ENCODE assay signal across 39 cellular contexts in the genomic region with DNA sequence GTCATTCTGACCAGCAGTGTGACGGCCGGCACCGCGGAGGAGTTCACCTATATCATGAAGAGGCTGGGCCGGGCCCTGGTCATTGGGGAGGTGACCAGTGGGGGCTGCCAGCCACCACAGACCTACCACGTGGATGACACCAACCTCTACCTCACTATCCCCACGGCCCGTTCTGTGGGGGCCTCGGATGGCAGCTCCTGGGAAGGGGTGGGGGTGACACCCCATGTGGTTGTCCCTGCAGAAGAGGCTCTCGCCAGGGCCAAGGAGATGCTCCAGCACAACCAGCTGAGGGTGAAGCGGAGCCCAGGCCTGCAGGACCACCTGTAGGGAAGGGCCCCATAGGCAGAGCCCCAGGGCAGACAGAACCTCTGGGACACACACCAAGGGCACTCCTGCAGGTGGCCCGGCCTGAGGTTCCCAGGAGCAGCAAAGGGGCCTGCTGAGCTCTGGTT. TPM values are rescaled to one million over a fixed set of nuclear protein-coding genes. Genes with fewer than 3 reads are reported as not detected.
"Had no signal": no experiment of that assay in that cellular context is flagged by ENCODE, and none has a peak within 500 bp of the region (broad histone marks: within the 10 kb centered on the region; RNA-seq: fewer than 3 reads in every experiment).

No MANE protein-coding gene starts in this region.

- H3K4me1 ChIP-seq: Peyer's patch, SJCRH30 had no signal

- H3K27me3 ChIP-seq: brain microvascular endothelial cell, MG63, Peyer's patch, SJCRH30 had no signal

- H3K27ac ChIP-seq: brain microvascular endothelial cell, Peyer's patch, SJCRH30, SK-N-MC, WERI-Rb-1 had no signal

- ATAC-seq: activated CD8-positive, alpha-beta T cell treated with anti-CD3 and anti-CD28 coated beads for 36 hours; activated naive CD4-positive, alpha-beta T cell treated with anti-CD3 and anti-CD28 coated beads, Interleukin-2, amount 50 U/mL, for 72 hours; activated T-cell treated with anti-CD3 and anti-CD28 coated beads, Interleukin-2, amount 50 U/mL, for 72 hours; activated T-helper 17 cell treated with anti-CD3 and anti-CD28 coated beads, Interleukin-2, amount 50 U/mL, for 72 hours; PC-3 had no signal

- H3K36me3 Mint-ChIP-seq: activated naive CD4-positive, alpha-beta T cell treated with anti-CD3 and anti-CD28 coated beads, Interleukin-2, amount 50 U/mL, for 72 hours had no signal

- H3K36me3 ChIP-seq: brain microvascular endothelial cell, MG63, Peyer's patch, SJCRH30 had no signal

- DNase-seq: activated CD4-positive, alpha-beta T cell treated with anti-CD3 and anti-CD28 coated beads for 1 hour; activated CD4-positive, alpha-beta T cell treated with anti-CD3 and anti-CD28 coated beads for 48 hours; activated CD4-positive, CD25-positive, alpha-beta regulatory T cell; activated CD8-positive, alpha-beta T cell treated with anti-CD3 and anti-CD28 coated beads for 36 hours; activated gamma-delta T cell treated with Interleukin-2 at 50 U/mL for 16 hours; activated naive CD4-positive, alpha-beta T cell treated with anti-CD3 and anti-CD28 coated beads for 36 hours; activated T-cell treated with anti-CD3 and anti-CD28 coated beads, Interleukin-2, amount 50 U/mL, for 1 hour; activated T-cell treated with anti-CD3 and anti-CD28 coated beads, Interleukin-2, amount 50 U/mL, for 72 hours; amniotic stem cell; brain microvascular endothelial cell; Kasumi-1; KG1; MG63; NCI-H1048; NCI-H1105 treated with DMSO at 0.1 percent for 48 hours; NCI-H1436; NCI-H1694; NCI-H1930; NCI-H2081 treated with DMSO at 0.1 percent for 48 hours; NCI-H226; NCI-H446 treated with DMSO at 0.1 percent for 48 hours; NCI-H526; NCI-H748 treated with DMSO at 0.1 percent for 48 hours; NK-92 treated with Interleukin-12 subunit alpha and Interleukin-12 subunit beta, amount 100 ng/mL, for 24 hours; PC-3; Right ventricle myocardium superior; RPMI8226; SJCRH30; T1000; WERI-Rb-1 had no signal

- H3K4me3 ChIP-seq: MG63, Peyer's patch, SJCRH30, SK-N-MC had no signal

- H3K9me3 ChIP-seq: MG63, Peyer's patch, SJCRH30 had no signal

- H3K9me3 Mint-ChIP-seq: activated CD8-positive, alpha-beta T cell treated with anti-CD3 and anti-CD28 coated beads for 36 hours; activated naive CD4-positive, alpha-beta T cell treated with anti-CD3 and anti-CD28 coated beads for 36 hours; activated naive CD4-positive, alpha-beta T cell treated with anti-CD3 and anti-CD28 coated beads, Interleukin-2, amount 50 U/mL, for 72 hours; activated T-cell treated with anti-CD3 and anti-CD28 coated beads, Interleukin-2, amount 50 U/mL, for 72 hours; activated T-helper 17 cell treated with anti-CD3 and anti-CD28 coated beads, Interleukin-2, amount 50 U/mL, for 72 hours; central memory CD8-positive, alpha-beta T cell had no signal

- H3K4me1 Mint-ChIP-seq: activated T-helper 17 cell treated with anti-CD3 and anti-CD28 coated beads, Interleukin-2, amount 50 U/mL, for 72 hours; central memory CD8-positive, alpha-beta T cell had no signal

- H3K27ac Mint-ChIP-seq: activated CD8-positive, alpha-beta T cell treated with anti-CD3 and anti-CD28 coated beads for 36 hours; activated naive CD4-positive, alpha-beta T cell treated with anti-CD3 and anti-CD28 coated beads for 36 hours; activated naive CD4-positive, alpha-beta T cell treated with anti-CD3 and anti-CD28 coated beads, Interleukin-2, amount 50 U/mL, for 72 hours; activated T-cell treated with anti-CD3 and anti-CD28 coated beads, Interleukin-2, amount 50 U/mL, for 72 hours; activated T-helper 17 cell treated with anti-CD3 and anti-CD28 coated beads, Interleukin-2, amount 50 U/mL, for 72 hours had no signal

- H3K4me3 Mint-ChIP-seq: activated CD8-positive, alpha-beta T cell treated with anti-CD3 and anti-CD28 coated beads for 36 hours; activated naive CD4-positive, alpha-beta T cell treated with anti-CD3 and anti-CD28 coated beads for 36 hours; activated T-cell treated with anti-CD3 and anti-CD28 coated beads, Interleukin-2, amount 50 U/mL, for 72 hours; activated T-helper 17 cell treated with anti-CD3 and anti-CD28 coated beads, Interleukin-2, amount 50 U/mL, for 72 hours; central memory CD8-positive, alpha-beta T cell had no signal

- H3K27me3 Mint-ChIP-seq: activated CD8-positive, alpha-beta T cell treated with anti-CD3 and anti-CD28 coated beads for 36 hours; central memory CD8-positive, alpha-beta T cell had no signal

RNA-seq across cellular contexts. Expression of a gene that starts 9.0 kb away (rescaled TPM):
- total RNA-seq: activated CD8-positive, alpha-beta memory T cell treated with anti-CD3 and anti-CD28 coated beads for 36 hours; activated CD8-positive, alpha-beta T cell treated with anti-CD3 and anti-CD28 coated beads for 36 hours; activated naive CD4-positive, alpha-beta T cell treated with anti-CD3 and anti-CD28 coated beads for 36 hours; activated naive CD4-positive, alpha-beta T cell treated with anti-CD3 and anti-CD28 coated beads, Interleukin-2, amount 50 U/mL, for 72 hours; activated T-cell treated with anti-CD3 and anti-CD28 coated beads, Interleukin-2, amount 50 U/mL, for 72 hours; activated T-helper 17 cell treated with anti-CD3 and anti-CD28 coated beads, Interleukin-2, amount 50 U/mL, for 72 hours; aorta; PC-3; Peyer's patch; Right ventricle myocardium superior; SJCRH30; T-helper 1 cell treated with Interleukin-12 subunit alpha and Interleukin-12 subunit beta and Interleukin-4 antibody, amounts not matched to agents 30 ng/mL and 1 ng/mL, for 36 hours; T-helper 2 cell treated with Interferon-gamma antibody and Interleukin-4, amounts not matched to agents 100 ng/mL and 5 ng/mL, for 36 hours had no signal
- polyA plus RNA-seq: aorta had no signal

RNA-seq across cellular contexts. Expression of a gene that starts 26.9 kb away (rescaled TPM):
- total RNA-seq: Right ventricle myocardium superior; T-helper 1 cell treated with Interleukin-12 subunit alpha and Interleukin-12 subunit beta and Interleukin-4 antibody, amounts not matched to agents 30 ng/mL and 1 ng/mL, for 36 hours had no signal

RNA-seq across cellular contexts. Expression of a gene that starts 34.9 kb away (rescaled TPM):
- total RNA-seq: activated CD8-positive, alpha-beta memory T cell treated with anti-CD3 and anti-CD28 coated beads for 36 hours; activated CD8-positive, alpha-beta T cell treated with anti-CD3 and anti-CD28 coated beads for 36 hours; activated naive CD4-positive, alpha-beta T cell treated with anti-CD3 and anti-CD28 coated beads for 36 hours; activated naive CD4-positive, alpha-beta T cell treated with anti-CD3 and anti-CD28 coated beads, Interleukin-2, amount 50 U/mL, for 72 hours; activated T-cell treated with anti-CD3 and anti-CD28 coated beads, Interleukin-2, amount 50 U/mL, for 72 hours; activated T-helper 17 cell treated with anti-CD3 and anti-CD28 coated beads, Interleukin-2, amount 50 U/mL, for 72 hours; aorta; PC-3; Peyer's patch; Right ventricle myocardium superior; SJCRH30; T-helper 1 cell treated with Interleukin-12 subunit alpha and Interleukin-12 subunit beta and Interleukin-4 antibody, amounts not matched to agents 30 ng/mL and 1 ng/mL, for 36 hours; T-helper 2 cell treated with Interferon-gamma antibody and Interleukin-4, amounts not matched to agents 100 ng/mL and 5 ng/mL, for 36 hours had no signal
- polyA plus RNA-seq: aorta had no signal

RNA-seq across cellular contexts. Expression of a gene that starts 57.2 kb away (rescaled TPM):
- total RNA-seq: PC-3; SJCRH30; T-helper 1 cell treated with Interleukin-12 subunit alpha and Interleukin-12 subunit beta and Interleukin-4 antibody, amounts not matched to agents 30 ng/mL and 1 ng/mL, for 36 hours; T-helper 2 cell treated with Interferon-gamma antibody and Interleukin-4, amounts not matched to agents 100 ng/mL and 5 ng/mL, for 36 hours had no signal
